8 cellular contexts compared by ENCODE assay signal in genomic region chr11:45293566-45294192, GRCh38. TPM values are rescaled to one million over a fixed set of nuclear protein-coding genes. Genes with fewer than 3 reads are reported as not detected.
DNase-seq lines count a peak whose midpoint lies in the region; ATAC-seq, FAIRE-seq and TF ChIP-seq lines count a peak whose summit lies in the region.
"Not testable (repeated sequence)": the region's sequence is repeated elsewhere in the genome, so short reads cannot be mapped to it uniquely, and the experiment has no call there.

No MANE protein-coding gene starts in this region.

- H3K27me3 Mint-ChIP-seq in activated B cell treated with CpG ODN at 0.5 μM for 24 hours, result peaks cover 51% of the 10 kb centered on the region

- not testable (repeated sequence) for H3K4me3 Mint-ChIP-seq in activated B cell treated with CpG ODN at 0.5 μM for 24 hours

- FAIRE-seq in HTR-8/SVneo (lab: Jason Lieb, UNC), result not testable (repeated sequence)

- not testable (repeated sequence) for H3K27ac ChIP-seq in body of pancreas; left ventricle myocardium inferior (replicated peaks); thyroid gland

- not testable (repeated sequence) for TF ChIP-seq CTCF in activated B cell treated with CpG ODN at 0.5 μM for 24 hours (IDR thresholded peaks at IDR 0.05)
- TF ChIP-seq CTCF in body of pancreas (IDR thresholded peaks at IDR 0.05) (peak in 6 of 7 experiments; percentile 45 to 75 (median 64)), left ventricle myocardium inferior (IDR thresholded peaks at IDR 0.05; ENCODE audit: borderline replicate concordance) (peak; percentile 73), thyroid gland (IDR thresholded peaks at IDR 0.05) (peak in 4 of 6 experiments; percentile 33 to 74 (median 66))

- CTCF ChIA-PET in activated B cell treated with CpG ODN at 0.5 μM for 24 hours (lab: Charles Lee), result interaction anchor here (1.9 kb wide), 1 partner anchor 183 kb away, joined by 11 read pairs; no protein-coding TSS in a partner anchor

- intact Hi-C loops in activated B cell treated with CpG ODN at 0.5 μM for 24 hours (cut with micrococcal nuclease), result loop anchor here (1.0 kb wide), 3 partner anchors 39 to 366 kb away; no protein-coding TSS in a partner anchor
- intact Hi-C loops in body of pancreas (cut with DNase I), result loop anchor here (5.0 kb wide), 1 partner anchor 186 kb away; no protein-coding TSS in a partner anchor
- intact Hi-C loops in left ventricle myocardium inferior (cut with micrococcal nuclease), result loop anchor here (5.0 kb wide), 2 partner anchors 181 to 366 kb away; no protein-coding TSS in a partner anchor
- intact Hi-C loops in posterior vena cava (cut with DNase I), result loop anchor here (2.0 to 10.0 kb wide), 3 partner anchors 183 to 359 kb away; no protein-coding TSS in a partner anchor
- intact Hi-C loops in thyroid gland (cut with DNase I), result loop anchor here (5.0 to 10.0 kb wide), 2 partner anchors 181 to 359 kb away; no protein-coding TSS in a partner anchor

- H3K36me3 ChIP-seq in body of pancreas (replicated peaks in 1 of 2; ENCODE audit: insufficient read depth in 1 of 2, low read depth in 2 of 2); left ventricle myocardium inferior; thyroid gland: not testable (repeated sequence)

- H3K4me1 Mint-ChIP-seq in activated B cell treated with CpG ODN at 0.5 μM for 24 hours, result not testable (repeated sequence)

- H3K9me3 Mint-ChIP-seq in activated B cell treated with CpG ODN at 0.5 μM for 24 hours, result not testable (repeated sequence)

- TF ChIP-seq POLR2A in body of pancreas (IDR thresholded peaks at IDR 0.05); thyroid gland (IDR thresholded peaks at IDR 0.05): not testable (repeated sequence)

- POLR2A ChIA-PET in activated B cell treated with CpG ODN at 0.5 μM for 24 hours (lab: Charles Lee), result interaction anchor here (0.8 kb wide), 1 partner anchor 183 kb away, joined by 4 read pairs; no protein-coding TSS in a partner anchor

- not testable (repeated sequence) for H3K27me3 ChIP-seq in body of pancreas, thyroid gland
- peaks cover 41% of the 10 kb centered on the region for H3K27me3 ChIP-seq in left ventricle myocardium inferior (ENCODE audit: low read depth)

- WGBS in body of pancreas, 2 donors, result 15 to 20% methylated on average over 11 of the region's 11 CpGs
- 22 to 30% methylated on average over 10 to 11 of the region's 11 CpGs for WGBS in thyroid gland, 2 donors

- H3K4me3 ChIP-seq in body of pancreas; left ventricle myocardium inferior; thyroid gland (replicated peaks in 1 of 3): not testable (repeated sequence)

- ATAC-seq in activated B cell treated with CpG ODN at 0.5 μM for 24 hours (ENCODE audit: low read depth) (peak; percentile 84), body of pancreas (peak; percentile 84)

- H3K27ac Mint-ChIP-seq in activated B cell treated with CpG ODN at 0.5 μM for 24 hours, result not testable (repeated sequence)

- not testable (repeated sequence) for H3K4me1 ChIP-seq in body of pancreas, left ventricle myocardium inferior, thyroid gland

- not testable (repeated sequence) for H3K36me3 Mint-ChIP-seq in activated B cell treated with CpG ODN at 0.5 μM for 24 hours (ENCODE audit: low read depth)

- DNase-seq in GDM1 (lab: John Stamatoyannopoulos, UW) (peak; percentile 68), HTR-8/SVneo (ENCODE audit: insufficient read length, low spot score) (peak; percentile 65), NCI-H526 treated with DMSO at 0.1 percent for 48 hours (lab: John Stamatoyannopoulos, UW) (peak; percentile 85), activated B cell treated with CpG ODN at 0.5 μM for 24 hours (peak; percentile 30), body of pancreas (peak; percentile 78 to 87 (median 84)), left ventricle myocardium inferior (peak; percentile 73), posterior vena cava (ENCODE audit: low spot score) (peak; percentile 90), thyroid gland (peak; percentile 86 to 87)

- H3K9me3 ChIP-seq in body of pancreas; left ventricle myocardium inferior (replicated peaks); thyroid gland: not testable (repeated sequence)

RNA-seq across cellular contexts. Expression of gene SYT13, which starts 7.5 kb away (rescaled TPM):
- total RNA-seq in activated B cell treated with CpG ODN at 0.5 μM for 24 hours, result not detected in 2 replicates
- 1 to 10 TPM; 6.7 to 9.9 TPM for total RNA-seq in body of pancreas
- total RNA-seq in left ventricle myocardium inferior, result 5.9 TPM
- total RNA-seq in posterior vena cava, result under 1 TPM in 1 of 2 donors, not detected in 1; 0.09 TPM
- total RNA-seq in thyroid gland, result 10 to 100 TPM in 1 of 4 donors, 1 to 10 TPM in 3; 1.6 to 12.7 (median 4.3) TPM

Comparison
In these comparisons a context has a peak if more than half of its experiments do, and no peak if none do; other contexts are left out.
1. DNase-seq: peak in every context shown above with its lines; median percentile 90 in posterior vena cava; 86 in thyroid gland; 85 in NCI-H526 treated with DMSO at 0.1 percent for 48 hours; 84 in body of pancreas; 73 in left ventricle myocardium inferior; 68 in GDM1; 65 in HTR-8/SVneo; 30 in activated B cell treated with CpG ODN at 0.5 μM for 24 hours.